In the genomic region with DNA sequence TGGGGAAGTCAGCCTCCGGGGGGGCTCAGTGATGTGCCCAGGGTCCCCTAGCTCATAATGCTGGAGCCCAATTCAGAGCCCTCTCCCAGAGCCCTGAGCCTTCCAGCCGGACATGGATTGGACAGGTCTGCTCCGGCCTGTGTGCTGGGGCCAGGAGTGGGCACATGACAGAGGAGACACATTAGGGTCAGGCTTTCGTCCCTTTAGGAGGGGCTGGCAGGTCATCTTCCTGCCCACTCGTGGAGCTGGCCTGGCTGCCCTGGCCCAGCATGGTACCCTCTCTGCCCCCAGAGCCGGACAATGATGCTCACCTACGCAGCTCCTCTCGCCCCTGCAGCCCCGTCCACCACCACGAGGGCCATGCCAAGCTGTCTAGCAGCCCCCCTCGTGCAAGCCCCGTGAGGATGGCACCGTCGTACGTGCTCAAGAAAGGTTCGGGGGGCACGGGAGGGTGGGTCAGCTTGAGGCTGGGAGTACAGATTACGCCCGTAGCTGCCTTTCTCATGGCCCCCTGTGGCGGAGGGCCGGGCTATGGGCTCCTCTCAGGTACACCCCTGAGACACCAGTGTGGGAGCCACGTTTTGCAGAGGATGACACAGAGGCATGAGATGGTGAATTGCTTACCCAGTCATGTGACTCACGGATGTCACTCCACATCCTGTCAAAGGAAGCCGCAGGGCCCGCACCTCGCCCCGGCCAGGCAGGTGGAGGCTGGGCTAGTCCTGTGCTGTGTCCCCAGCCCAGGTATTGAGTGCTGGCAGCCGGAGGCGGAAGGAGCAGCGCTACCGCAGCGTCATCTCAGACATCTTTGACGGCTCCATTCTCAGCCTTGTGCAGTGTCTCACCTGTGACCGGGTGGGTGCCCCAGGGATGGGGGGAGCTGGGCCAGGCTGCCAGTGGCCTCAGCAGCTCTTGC, we compare ENCODE assay signal across 12 cellular contexts. TPM values are rescaled to one million over a fixed set of nuclear protein-coding genes. Genes with fewer than 3 reads are reported as not detected.
DNase-seq lines count a peak whose midpoint lies in the region; ATAC-seq and TF ChIP-seq lines count a peak whose summit lies in the region.
"Had no signal": no experiment of that assay in that cellular context is flagged by ENCODE, and none has a peak within 500 bp of the region (broad histone marks: within the 10 kb centered on the region; RNA-seq: fewer than 3 reads in every experiment).

No MANE protein-coding gene starts in this region.

- peak overlapping the region; percentile 66 for H3K4me3 Mint-ChIP-seq in activated T-cell treated with anti-CD3 and anti-CD28 coated beads, Interleukin-2, amount 50 U/mL, for 24 hours
- no peak overlapping the region for H3K4me3 Mint-ChIP-seq in type B pancreatic cell

- no peak overlapping the region for H3K4me3 ChIP-seq in RWPE2 (ENCODE audit: severe bottlenecking)
- H3K4me3 ChIP-seq: adrenal gland, hepatocyte had no signal

- no peak overlapping the region for H3K27ac ChIP-seq in RWPE2 (ENCODE audit: poor library complexity, severe bottlenecking)
- H3K27ac ChIP-seq: adrenal gland, hepatocyte had no signal

- H3K27me3 ChIP-seq in RWPE2 (ENCODE audit: insufficient read depth, poor library complexity, severe bottlenecking), result no peaks in the 10 kb centered on the region
- H3K27me3 ChIP-seq: adrenal gland, hepatocyte had no signal

- H3K9me3 ChIP-seq in RWPE2 (ENCODE audit: severe bottlenecking), result no peaks in the 10 kb centered on the region
- H3K9me3 ChIP-seq: adrenal gland had no signal

- no peaks in the 10 kb centered on the region for H3K9me3 Mint-ChIP-seq in activated T-cell treated with anti-CD3 and anti-CD28 coated beads, Interleukin-2, amount 50 U/mL, for 24 hours
- no peaks in the 10 kb centered on the region for H3K9me3 Mint-ChIP-seq in type B pancreatic cell

- no peaks in the 10 kb centered on the region for H3K27me3 Mint-ChIP-seq in activated T-cell treated with anti-CD3 and anti-CD28 coated beads, Interleukin-2, amount 50 U/mL, for 24 hours
- no peaks in the 10 kb centered on the region for H3K27me3 Mint-ChIP-seq in type B pancreatic cell

- DNase-seq in RWPE2 (ENCODE audit: low spot score) (no peak), islet precursor cell (peak; percentile 56), 8988T (no peak), type B pancreatic cell (ENCODE audit: extremely low spot score, unreplicated experiment) (no peak), DMS 273 treated with DMSO at 0.1 percent for 48 hours (lab: John Stamatoyannopoulos, UW) (no peak), omental fat pad (ENCODE audit: low spot score) (no peak)
- DNase-seq in activated T-cell treated with anti-CD3 and anti-CD28 coated beads, Interleukin-2, amount 50 U/mL, for 24 hours, result peak; percentile 88
- DNase-seq in stimulated activated CD8-positive, alpha-beta memory T cell treated with anti-CD3 and anti-CD28 coated beads, Interleukin-2, amount 100 ng/mL, for 1 hour (ENCODE audit: low read depth in 2 of 2), result peak; percentile 77 to 78
- DNase-seq: HCEC 1CT, NCI-H1694 had no signal

- peaks cover 7% of the 10 kb centered on the region for H3K36me3 ChIP-seq in RWPE2 (ENCODE audit: low read depth)

- no peaks in the 10 kb centered on the region for H3K4me1 ChIP-seq in RWPE2 (ENCODE audit: insufficient read depth, poor library complexity, severe bottlenecking)
- H3K4me1 ChIP-seq: adrenal gland had no signal

- H3K4me1 Mint-ChIP-seq in activated T-cell treated with anti-CD3 and anti-CD28 coated beads, Interleukin-2, amount 50 U/mL, for 24 hours (ENCODE audit: low read depth), result peaks cover 76% of the 10 kb centered on the region
- H3K4me1 Mint-ChIP-seq in type B pancreatic cell (ENCODE audit: unreplicated experiment), result no peaks in the 10 kb centered on the region

- TF ChIP-seq CTCF in RWPE2 (IDR thresholded peaks at IDR 0.05; ENCODE audit: poor library complexity, severe bottlenecking), result no peak
- no peak for TF ChIP-seq CTCF in type B pancreatic cell (conservative IDR thresholded peaks at IDR 0.05)
- TF ChIP-seq CTCF in omental fat pad (IDR thresholded peaks at IDR 0.05), result no peak

- peaks cover 79% of the 10 kb centered on the region for H3K36me3 Mint-ChIP-seq in activated T-cell treated with anti-CD3 and anti-CD28 coated beads, Interleukin-2, amount 50 U/mL, for 24 hours (ENCODE audit: low read depth)
- H3K36me3 Mint-ChIP-seq in type B pancreatic cell, result peaks cover 7% of the 10 kb centered on the region

- ATAC-seq in RWPE2 (ENCODE audit: low read depth) (peak; percentile 51; the same call in 2 of the 3 replicates), omental fat pad (ENCODE audit: low FRiP score) (no peak)

- peak overlapping the region; percentile 89 for H3K27ac Mint-ChIP-seq in activated T-cell treated with anti-CD3 and anti-CD28 coated beads, Interleukin-2, amount 50 U/mL, for 24 hours
- H3K27ac Mint-ChIP-seq in type B pancreatic cell, result no peak overlapping the region

RNA-seq across cellular contexts. Expression of a gene that starts 33.6 kb away (rescaled TPM):
- total RNA-seq in type B pancreatic cell (ENCODE audit: low replicate concordance) (37.8 and 39.2 TPM in 2 replicates), omental fat pad (10 to 100 TPM; 11.5 to 18.5 (median 15.5) TPM)

RNA-seq across cellular contexts. Expression of a gene that starts 33.8 kb away (rescaled TPM):
- 33.6 and 35.4 TPM in 2 replicates for total RNA-seq in type B pancreatic cell (ENCODE audit: low replicate concordance)
- 10 to 100 TPM; 44.1 to 98.0 (median 45.0) TPM for total RNA-seq in omental fat pad

RNA-seq across cellular contexts. Expression of a gene that starts 44.9 kb away (rescaled TPM):
- total RNA-seq in type B pancreatic cell (ENCODE audit: low replicate concordance) (28.5 and 36.2 TPM in 2 replicates), omental fat pad (10 to 100 TPM; 37.4 to 62.6 (median 51.0) TPM)

Comparison
In these comparisons a context has a peak if more than half of its experiments do, and no peak if none do; other contexts are left out.
1. DNase-seq: peak in activated T-cell treated with anti-CD3 and anti-CD28 coated beads, Interleukin-2, amount 50 U/mL, for 24 hours (single experiment), islet precursor cell (single experiment) and stimulated activated CD8-positive, alpha-beta memory T cell treated with anti-CD3 and anti-CD28 coated beads, Interleukin-2, amount 100 ng/mL, for 1 hour (2 of 2); none in RWPE2 (single experiment), 8988T (single experiment), type B pancreatic cell (single experiment), DMS 273 treated with DMSO at 0.1 percent for 48 hours (single experiment) and omental fat pad (single experiment).